23 cellular contexts compared by ENCODE assay signal in the genomic region with DNA sequence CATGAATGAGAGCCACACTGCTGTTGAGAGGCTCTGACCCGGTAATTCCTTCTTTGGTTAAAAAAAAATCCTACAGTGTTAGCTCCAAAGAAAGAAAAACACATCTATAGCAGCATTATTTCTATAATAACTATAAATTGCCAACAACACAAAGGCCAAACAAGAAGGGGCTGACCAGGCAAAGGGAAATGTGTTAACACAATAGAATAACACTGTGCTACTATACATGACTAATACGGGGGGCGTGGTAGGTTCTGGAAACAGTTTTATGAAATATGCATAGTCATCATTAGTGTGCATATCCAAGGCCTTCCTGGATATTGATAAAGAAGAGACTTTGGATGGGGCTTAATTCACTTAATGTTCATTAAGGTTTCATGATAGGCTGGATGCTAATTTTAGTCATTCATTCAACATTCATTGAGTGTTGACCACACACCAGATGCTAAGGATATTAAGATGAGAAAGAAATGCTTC. TPM values are rescaled to one million over a fixed set of nuclear protein-coding genes. Genes with fewer than 3 reads are reported as not detected.
DNase-seq lines count a peak whose midpoint lies in the region; ATAC-seq and TF ChIP-seq lines count a peak whose summit lies in the region.
"Had no signal": no experiment of that assay in that cellular context is flagged by ENCODE, and none has a peak within 500 bp of the region (broad histone marks: within the 10 kb centered on the region; RNA-seq: fewer than 3 reads in every experiment).

No MANE protein-coding gene starts in this region.

- H3K79me2 ChIP-seq in DND-41 (ENCODE audit: insufficient read depth, low read length), result no peaks in the 10 kb centered on the region
- H3K79me2 ChIP-seq: parathyroid adenoma had no signal

- no peak overlapping the region for H3K4me3 ChIP-seq in DND-41 (ENCODE audit: low read depth in 1 of 2, low read length in 2 of 2)
- H3K4me3 ChIP-seq in NB4 (ENCODE audit: low read depth, low read length), result no peak overlapping the region
- H3K4me3 ChIP-seq: sigmoid colon had no signal

- TF ChIP-seq POLR2A in NB4 (IDR thresholded peaks at IDR 0.05; ENCODE audit: extremely low read depth, insufficient read length), result no peak

- H3K9ac ChIP-seq in DND-41 (ENCODE audit: low read depth, low read length), result peak overlapping the region; percentile 35; the same call in 1 of the 2 replicates
- H3K9ac ChIP-seq: parathyroid adenoma had no signal

- H3K36me3 ChIP-seq in DND-41 (ENCODE audit: insufficient read depth, low read length), result no peaks in the 10 kb centered on the region
- H3K36me3 ChIP-seq: sigmoid colon had no signal

- no peak for DNase-seq in DND-41
- peak; percentile 36 for DNase-seq in NB4 (ENCODE audit: low read depth)
- DNase-seq in dermis microvascular lymphatic vessel endothelial cell (ENCODE audit: low read depth in 2 of 2), result peak; percentile 56 to 65
- DNase-seq in iris pigment epithelial cell (ENCODE audit: low read depth), result peak; percentile 74
- DNase-seq in NCI-H1930 (lab: John Stamatoyannopoulos, UW), result no peak
- DNase-seq in inferior parietal cortex (ENCODE audit: extremely low spot score), result no peak
- DNase-seq in NAMALWA (ENCODE audit: low spot score), result no peak
- DNase-seq: activated CD8-positive, alpha-beta memory T cell treated with anti-CD3 and anti-CD28 coated beads for 24 hours; activated naive CD4-positive, alpha-beta T cell treated with anti-CD3 and anti-CD28 coated beads, Interleukin-2, amount 50 U/mL, for 16 hours; activated T-cell treated with anti-CD3 and anti-CD28 coated beads, Interleukin-2, amount 50 U/mL, for 48 hours; CD4-positive, CD25-positive, alpha-beta regulatory T cell; DMS 273 treated with DMSO at 0.1 percent for 48 hours; effector memory CD8-positive, alpha-beta T cell; foreskin fibroblast; GOT3; NCI-H1436; NCI-H524 treated with DMSO at 0.1 percent for 48 hours; sigmoid colon; stimulated activated naive CD4-positive, alpha-beta T cell; T-helper 9 cell had no signal

- no peaks in the 10 kb centered on the region for H3K27me3 ChIP-seq in DND-41 (ENCODE audit: insufficient read depth, low read length, poor library complexity)

- H3K27ac ChIP-seq in DND-41 (ENCODE audit: low read length), result peak overlapping the region; percentile 71
- H3K27ac ChIP-seq: parathyroid adenoma, sigmoid colon had no signal

- TF ChIP-seq CTCF in DND-41 (IDR thresholded peaks at IDR 0.05; ENCODE audit: borderline replicate concordance, extremely low read depth, low read length, poor library complexity, severe bottlenecking) (no peak), NB4 (IDR thresholded peaks at IDR 0.05; ENCODE audit: low read depth, low read length) (no peak)

- H3K9me3 ChIP-seq in DND-41 (ENCODE audit: insufficient read depth, low read length, severe bottlenecking), result no peaks in the 10 kb centered on the region
- H3K9me3 ChIP-seq: sigmoid colon had no signal

- no peak overlapping the region for H3K4me2 ChIP-seq in DND-41 (ENCODE audit: insufficient read depth, low read length)

- H4K20me1 ChIP-seq in DND-41 (ENCODE audit: insufficient read depth, low read length), result no peaks in the 10 kb centered on the region

- H3K4me1 ChIP-seq in DND-41 (ENCODE audit: insufficient read depth, low read length), result peaks cover 73% of the 10 kb centered on the region
- H3K4me1 ChIP-seq: parathyroid adenoma, sigmoid colon had no signal

- no peak for ATAC-seq in DND-41 (ENCODE audit: insufficient read depth, low read depth)
- ATAC-seq in HG02588 (IDR thresholded peaks at IDR 0.05; ENCODE audit: unreplicated experiment), result no peak
- ATAC-seq: effector memory CD8-positive, alpha-beta T cell had no signal

- H2AFZ ChIP-seq in DND-41 (ENCODE audit: low read depth, low read length), result no peak overlapping the region
- H2AFZ ChIP-seq: parathyroid adenoma had no signal

RNA-seq across cellular contexts. Expression of gene CCL1, which starts 50.0 kb away (rescaled TPM):
- not detected in 2 replicates for total RNA-seq in dermis microvascular lymphatic vessel endothelial cell
- total RNA-seq: CD4-positive, CD25-positive, alpha-beta regulatory T cell; cerebellum; sigmoid colon had no signal

RNA-seq across cellular contexts. Expression of gene CCL13, which starts 56.7 kb away (rescaled TPM):
- total RNA-seq in dermis microvascular lymphatic vessel endothelial cell, result not detected in 2 replicates
- total RNA-seq: CD4-positive, CD25-positive, alpha-beta regulatory T cell had no signal

Comparison
In these comparisons a context has a peak if more than half of its experiments do, and no peak if none do; other contexts are left out.
1. DNase-seq: peak in NB4 (single experiment), dermis microvascular lymphatic vessel endothelial cell (2 of 2) and iris pigment epithelial cell (single experiment); none in DND-41 (single experiment), NCI-H1930 (0 of 2), inferior parietal cortex (single experiment) and NAMALWA (single experiment).